25 cellular contexts compared by ENCODE assay signal in genomic region chr3:55716044-55716443, GRCh38.
"Had no signal": no experiment of that assay in that cellular context is flagged by ENCODE, and none has a peak within 500 bp of the region (broad histone marks: within the 10 kb centered on the region; RNA-seq: fewer than 3 reads in every experiment).

No MANE protein-coding gene starts in this region.

- DNase-seq: natural killer cell; occipital lobe; ovary; posterior cingulate gyrus; psoas muscle; right cardiac atrium; right lobe of liver; sigmoid colon; small intestine; stimulated activated CD4-positive, alpha-beta T cell treated with anti-CD3 and anti-CD28 coated beads, Interleukin-15, amount 100 ng/mL, for 24 hours; stimulated activated CD4-positive, alpha-beta T cell treated with anti-CD3 and anti-CD28 coated beads, Interleukin-2, amount 100 ng/mL, for 24 hours; stimulated activated CD4-positive, alpha-beta T cell treated with anti-CD3 and anti-CD28 coated beads, Interleukin-2, amount 100 ng/mL, for 48 hours; stimulated activated CD4-positive, alpha-beta T cell treated with anti-CD3 and anti-CD28 coated beads, Interleukin-4, amount 100 ng/mL, for 24 hours; stimulated activated naive B cell treated with anti-CD40 and anti-IgM and Interleukin-4, amounts not matched to agents 10 μg/mL and 1 μg/mL and 100 μg/mL, for 72 hours; stimulated activated naive CD4-positive, alpha-beta T cell treated with Interleukin-2 at 50 U/mL for 16 hours; stomach; thyroid gland; trophoblast cell; upper lobe of left lung had no signal

- H3K36me3 ChIP-seq: neural progenitor cell, ovary, right lobe of liver, sigmoid colon, stomach, thoracic aorta, thyroid gland, tibial nerve, upper lobe of left lung, vagina had no signal

- H3K4me3 ChIP-seq: neural progenitor cell, ovary, psoas muscle, right lobe of liver, sigmoid colon, stomach, thoracic aorta, thyroid gland, tibial nerve, upper lobe of left lung, vagina had no signal

- H3K4me1 ChIP-seq: neural progenitor cell, psoas muscle, right lobe of liver, sigmoid colon, stomach, thyroid gland, upper lobe of left lung, vagina had no signal

- H3K27ac ChIP-seq: neural progenitor cell, ovary, parathyroid adenoma, psoas muscle, right lobe of liver, sigmoid colon, stomach, thoracic aorta, thyroid gland, tibial nerve, upper lobe of left lung, vagina had no signal

- H3K27me3 ChIP-seq: neural progenitor cell, ovary, right lobe of liver, sigmoid colon, thyroid gland, tibial nerve, upper lobe of left lung, vagina had no signal

- ATAC-seq: natural killer cell; psoas muscle; right lobe of liver; stimulated activated effector memory CD8-positive, alpha-beta T cell treated with anti-CD3 and anti-CD28 coated beads, Interleukin-12 subunit alpha, Interleukin-12 subunit beta, amount 100 ng/mL, for 72 hours; stimulated activated naive B cell treated with anti-CD40 and anti-IgM and Interleukin-4, amounts not matched to agents 10 μg/mL and 1 μg/mL and 100 μg/mL, for 72 hours had no signal

- H3K9me3 ChIP-seq: ovary, psoas muscle, right lobe of liver, sigmoid colon, stomach, thoracic aorta, thyroid gland, tibial nerve, upper lobe of left lung, vagina had no signal
